22 cellular contexts compared by ENCODE assay signal in the genomic region with DNA sequence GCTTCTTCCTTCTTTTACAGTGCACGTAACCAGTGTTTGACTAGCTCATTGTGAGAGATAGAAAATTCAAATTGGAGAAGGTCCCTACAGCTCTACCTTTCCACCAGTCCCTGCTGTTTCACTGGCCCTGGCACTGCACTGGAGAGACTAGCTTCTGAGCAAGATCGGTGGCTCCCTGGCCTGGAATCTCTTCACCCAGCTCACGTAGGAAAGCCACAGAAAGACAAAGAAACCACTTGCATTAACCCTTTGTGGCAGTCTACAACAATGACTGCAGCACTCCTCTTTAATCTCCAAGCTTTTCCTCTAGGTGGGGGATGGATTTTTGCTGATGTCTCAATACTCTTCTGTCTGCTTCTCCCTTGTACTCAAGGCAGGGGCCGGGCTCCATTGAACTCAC.
"Had no signal": no experiment of that assay in that cellular context is flagged by ENCODE, and none has a peak within 500 bp of the region (broad histone marks: within the 10 kb centered on the region; RNA-seq: fewer than 3 reads in every experiment).

No MANE protein-coding gene starts in this region.

- ATAC-seq: gastrocnemius medialis; heart right ventricle; left cardiac atrium; naive thymus-derived CD4-positive, alpha-beta T cell; psoas muscle; right lobe of liver; stimulated activated effector memory CD8-positive, alpha-beta T cell treated with anti-CD3 and anti-CD28 coated beads, Interleukin-12 subunit alpha, Interleukin-12 subunit beta, amount 100 ng/mL, for 72 hours; upper lobe of right lung had no signal

- H3K27me3 ChIP-seq: gastrocnemius medialis, heart right ventricle, ovary, right lobe of liver, stomach, upper lobe of right lung had no signal

- H3K4me1 ChIP-seq: gastrocnemius medialis, psoas muscle, right lobe of liver, upper lobe of right lung had no signal

- H3K4me3 ChIP-seq: gastrocnemius medialis, heart right ventricle, ovary, psoas muscle, right lobe of liver, stomach, thoracic aorta, upper lobe of right lung had no signal

- DNase-seq: activated B cell treated with CpG ODN at 0.5 μM for 24 hours; activated CD4-positive, alpha-beta memory T cell treated with anti-CD3 and anti-CD28 coated beads for 36 hours; activated CD4-positive, alpha-beta T cell treated with anti-CD3 and anti-CD28 coated beads for 4 hours; activated T-cell treated with anti-CD3 and anti-CD28 coated beads for 4 hours; amniotic stem cell; gastrocnemius medialis; heart right ventricle; left cardiac atrium; mesenchymal stem cell; naive thymus-derived CD4-positive, alpha-beta T cell; ovary; psoas muscle; right lobe of liver; small intestine; stimulated activated CD4-positive, alpha-beta T cell treated with anti-CD3 and anti-CD28 coated beads, Interleukin-15, amount 100 ng/mL, for 24 hours; stimulated activated CD4-positive, alpha-beta T cell treated with anti-CD3 and anti-CD28 coated beads, Interleukin-4, amount 100 ng/mL, for 24 hours; stomach; upper lobe of right lung had no signal

- H3K4me3 Mint-ChIP-seq: activated B cell treated with CpG ODN at 0.5 μM for 24 hours; activated CD4-positive, alpha-beta memory T cell treated with anti-CD3 and anti-CD28 coated beads for 36 hours; activated naive CD8-positive, alpha-beta T cell; naive thymus-derived CD4-positive, alpha-beta T cell; stimulated activated effector memory CD8-positive, alpha-beta T cell treated with anti-CD3 and anti-CD28 coated beads, Interleukin-12 subunit alpha, Interleukin-12 subunit beta, amount 100 ng/mL, for 72 hours; T-helper 2 cell treated with Interferon-gamma antibody and Interleukin-4, amounts not matched to agents 5 μg/mL and 100 μg/mL, for 36 hours had no signal

- H3K27ac Mint-ChIP-seq: activated B cell treated with CpG ODN at 0.5 μM for 24 hours; activated CD4-positive, alpha-beta memory T cell treated with anti-CD3 and anti-CD28 coated beads for 36 hours; activated naive CD8-positive, alpha-beta T cell; naive thymus-derived CD4-positive, alpha-beta T cell; stimulated activated effector memory CD8-positive, alpha-beta T cell treated with anti-CD3 and anti-CD28 coated beads, Interleukin-12 subunit alpha, Interleukin-12 subunit beta, amount 100 ng/mL, for 72 hours; T-helper 2 cell treated with Interferon-gamma antibody and Interleukin-4, amounts not matched to agents 5 μg/mL and 100 μg/mL, for 36 hours had no signal

- H3K36me3 Mint-ChIP-seq: activated CD4-positive, alpha-beta memory T cell treated with anti-CD3 and anti-CD28 coated beads for 36 hours; activated naive CD8-positive, alpha-beta T cell; naive thymus-derived CD4-positive, alpha-beta T cell; stimulated activated effector memory CD8-positive, alpha-beta T cell treated with anti-CD3 and anti-CD28 coated beads, Interleukin-12 subunit alpha, Interleukin-12 subunit beta, amount 100 ng/mL, for 72 hours had no signal

- H3K9me3 Mint-ChIP-seq: activated B cell treated with CpG ODN at 0.5 μM for 24 hours; activated CD4-positive, alpha-beta memory T cell treated with anti-CD3 and anti-CD28 coated beads for 36 hours; naive thymus-derived CD4-positive, alpha-beta T cell; stimulated activated effector memory CD8-positive, alpha-beta T cell treated with anti-CD3 and anti-CD28 coated beads, Interleukin-12 subunit alpha, Interleukin-12 subunit beta, amount 100 ng/mL, for 72 hours; T-helper 2 cell treated with Interferon-gamma antibody and Interleukin-4, amounts not matched to agents 5 μg/mL and 100 μg/mL, for 36 hours had no signal

- H3K9me3 ChIP-seq: gastrocnemius medialis, heart right ventricle, ovary, psoas muscle, right lobe of liver, stomach, thoracic aorta, upper lobe of right lung had no signal

- H3K27ac ChIP-seq: gastrocnemius medialis, heart right ventricle, ovary, psoas muscle, right lobe of liver, stomach, thoracic aorta, upper lobe of right lung had no signal

- H3K36me3 ChIP-seq: gastrocnemius medialis, heart right ventricle, ovary, right lobe of liver, stomach, thoracic aorta, upper lobe of right lung had no signal

- H3K4me1 Mint-ChIP-seq: activated B cell treated with CpG ODN at 0.5 μM for 24 hours; stimulated activated effector memory CD8-positive, alpha-beta T cell treated with anti-CD3 and anti-CD28 coated beads, Interleukin-12 subunit alpha, Interleukin-12 subunit beta, amount 100 ng/mL, for 72 hours had no signal
